8 cellular contexts compared by ENCODE assay signal in genomic region chr5:54646285-54647101, GRCh38.
A peak's percentile ranks its signal among the peaks of the same experiment; 100 is the strongest.
DNase-seq lines count a peak whose midpoint lies in the region; TF ChIP-seq lines count a peak whose summit lies in the region.

No MANE protein-coding gene starts in this region.

- H3K9me3 Mint-ChIP-seq in activated CD4-positive, alpha-beta T cell treated with anti-CD3 and anti-CD28 coated beads, Interleukin-2, amount 10 ng/mL, durations not matched to agents 7 days and 5 days = peaks cover 7% of the 10 kb centered on the region

- H3K27ac Mint-ChIP-seq in activated CD4-positive, alpha-beta T cell treated with anti-CD3 and anti-CD28 coated beads, Interleukin-2, amount 10 ng/mL, durations not matched to agents 7 days and 5 days = peak overlapping the region; percentile 99

- peaks cover 61% of the 10 kb centered on the region for H3K4me1 Mint-ChIP-seq in activated CD4-positive, alpha-beta T cell treated with anti-CD3 and anti-CD28 coated beads, Interleukin-2, amount 10 ng/mL, durations not matched to agents 7 days and 5 days

- H3K36me3 ChIP-seq in GM06990 (ENCODE audit: control insufficient read depth, insufficient read depth, low read length) (no peaks in the 10 kb centered on the region), H7 (replicated peaks; ENCODE audit: control insufficient read depth, insufficient read depth, low read length) (no peaks in the 10 kb centered on the region)

- no peak overlapping the region for H3K4me3 ChIP-seq in GM06990 (replicated peaks; ENCODE audit: low read depth, low read length)
- no peak overlapping the region for H3K4me3 ChIP-seq in H7 (ENCODE audit: insufficient read depth, low read depth, low read length)

- peaks cover 14% of the 10 kb centered on the region for H3K36me3 Mint-ChIP-seq in activated CD4-positive, alpha-beta T cell treated with anti-CD3 and anti-CD28 coated beads, Interleukin-2, amount 10 ng/mL, durations not matched to agents 7 days and 5 days (ENCODE audit: low read depth)

- CTCF ChIA-PET in activated CD4-positive, alpha-beta T cell treated with anti-CD3 and anti-CD28 coated beads, Interleukin-2, amount 10 ng/mL, durations not matched to agents 7 days and 5 days (lab: Charles Lee) = interaction anchor here (0.7 to 2.8 kb wide), 2 partner anchors 18 to 129 kb away, joined by 3 to 10 read pairs; partner anchors contain the start of gene SNX18

- H3K27me3 ChIP-seq in GM06990 (replicated peaks; ENCODE audit: control insufficient read depth, insufficient read depth, low read length) = no peaks in the 10 kb centered on the region; the same call in 1 of the 2 replicates
- no peaks in the 10 kb centered on the region for H3K27me3 ChIP-seq in H7 (ENCODE audit: control insufficient read depth, insufficient read depth, low read length)

- no peak for TF ChIP-seq CTCF in GM06990 (IDR thresholded peaks at IDR 0.05; ENCODE audit: insufficient read depth, low read length, poor library complexity, severe bottlenecking)

- POLR2A ChIA-PET in activated CD4-positive, alpha-beta T cell treated with anti-CD3 and anti-CD28 coated beads, Interleukin-2, amount 10 ng/mL, durations not matched to agents 7 days and 5 days (lab: Charles Lee) = interaction anchor here (0.7 to 1.1 kb wide), 2 partner anchors 27 to 35 kb away, joined by 3 to 5 read pairs; no protein-coding TSS in a partner anchor

- DNase-seq in GM06990 (ENCODE audit: extremely low read depth, insufficient read length) (peak; percentile 69), H7 (peak; percentile 55), MV-4-11 (lab: John Stamatoyannopoulos, UW) (peak; percentile 97), dedifferentiated amniotic fluid mesenchymal stem cell (ENCODE audit: extremely low spot score) (peak; percentile 49), medulla oblongata (ENCODE audit: extremely low spot score) (peak; percentile 86), middle frontal gyrus (ENCODE audit: extremely low spot score, low spot score) (no peak)
- DNase-seq in activated CD4-positive, alpha-beta T cell treated with anti-CD3 and anti-CD28 coated beads, Interleukin-2, amount 10 ng/mL, durations not matched to agents 7 days and 5 days = peak; percentile 85
- peak; percentile 56 to 57 for DNase-seq in stimulated activated CD8-positive, alpha-beta memory T cell treated with anti-CD3 and anti-CD28 coated beads, Interleukin-15, amount 100 ng/mL, for 4 hours (ENCODE audit: low read depth in 2 of 2)

- peak overlapping the region; percentile 48 for H3K4me3 Mint-ChIP-seq in activated CD4-positive, alpha-beta T cell treated with anti-CD3 and anti-CD28 coated beads, Interleukin-2, amount 10 ng/mL, durations not matched to agents 7 days and 5 days

- no peaks in the 10 kb centered on the region for H3K27me3 Mint-ChIP-seq in activated CD4-positive, alpha-beta T cell treated with anti-CD3 and anti-CD28 coated beads, Interleukin-2, amount 10 ng/mL, durations not matched to agents 7 days and 5 days
